ENCODE assay signal across 17 cellular contexts in the genomic region with DNA sequence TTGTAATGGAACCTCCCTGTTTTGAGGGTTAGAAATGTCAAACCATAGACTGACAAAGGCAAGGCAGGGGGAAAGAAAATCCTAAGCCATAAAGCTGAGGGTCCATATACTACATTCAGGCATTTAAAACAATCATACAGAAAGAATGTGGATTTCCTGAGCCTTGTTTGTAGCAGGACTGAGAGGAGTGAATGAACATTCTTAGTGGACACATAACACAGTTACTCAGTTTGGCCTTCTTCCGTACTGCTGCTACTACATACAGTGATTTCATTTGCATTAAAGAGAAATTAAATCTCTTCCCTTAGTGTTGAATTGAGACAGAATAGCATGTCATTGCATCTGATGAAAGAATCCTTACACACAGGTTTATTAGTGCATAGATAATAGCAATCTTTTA. TPM values are rescaled to one million over a fixed set of nuclear protein-coding genes. Genes with fewer than 3 reads are reported as not detected.
DNase-seq lines count a peak whose midpoint lies in the region; ATAC-seq, FAIRE-seq and TF ChIP-seq lines count a peak whose summit lies in the region.
"Had no signal": no experiment of that assay in that cellular context is flagged by ENCODE, and none has a peak within 500 bp of the region (broad histone marks: within the 10 kb centered on the region; RNA-seq: fewer than 3 reads in every experiment).

No MANE protein-coding gene starts in this region.

- H3K4me3 Mint-ChIP-seq in activated CD4-positive, alpha-beta T cell treated with anti-CD3 and anti-CD28 coated beads for 36 hours, result peak overlapping the region; percentile 18
- H3K4me3 Mint-ChIP-seq in activated naive CD8-positive, alpha-beta T cell treated with anti-CD3 and anti-CD28 coated beads, Interleukin-2, amount 50 U/mL, for 24 hours, result peak overlapping the region; percentile 90
- H3K4me3 Mint-ChIP-seq in neural crest cell (peak overlapping the region; percentile 50), immature natural killer cell (peak overlapping the region in 1 of 5 donors; percentile 1)

- peaks cover 36% of the 10 kb centered on the region for H3K4me1 Mint-ChIP-seq in activated CD4-positive, alpha-beta T cell treated with anti-CD3 and anti-CD28 coated beads for 36 hours
- peaks cover 54% of the 10 kb centered on the region for H3K4me1 Mint-ChIP-seq in activated naive CD8-positive, alpha-beta T cell treated with anti-CD3 and anti-CD28 coated beads, Interleukin-2, amount 50 U/mL, for 24 hours
- peaks cover 28% of the 10 kb centered on the region for H3K4me1 Mint-ChIP-seq in neural crest cell
- peaks cover 18 to 23% of the 10 kb centered on the region in 2 donors for H3K4me1 Mint-ChIP-seq in immature natural killer cell

- H3K9me3 Mint-ChIP-seq in activated CD4-positive, alpha-beta T cell treated with anti-CD3 and anti-CD28 coated beads for 36 hours (ENCODE audit: low read depth), result no peaks in the 10 kb centered on the region
- no peaks in the 10 kb centered on the region for H3K9me3 Mint-ChIP-seq in activated naive CD8-positive, alpha-beta T cell treated with anti-CD3 and anti-CD28 coated beads, Interleukin-2, amount 50 U/mL, for 24 hours
- H3K9me3 Mint-ChIP-seq in neural crest cell (no peaks in the 10 kb centered on the region), immature natural killer cell (peaks cover 0 to 9% (median under 1%) of the 10 kb centered on the region in 6 donors)
- H3K9me3 Mint-ChIP-seq: GM23338 had no signal

- peaks cover 3% of the 10 kb centered on the region for H3K27me3 Mint-ChIP-seq in activated CD4-positive, alpha-beta T cell treated with anti-CD3 and anti-CD28 coated beads for 36 hours
- H3K27me3 Mint-ChIP-seq in activated naive CD8-positive, alpha-beta T cell treated with anti-CD3 and anti-CD28 coated beads, Interleukin-2, amount 50 U/mL, for 24 hours, result peaks cover 3% of the 10 kb centered on the region
- H3K27me3 Mint-ChIP-seq in neural crest cell (ENCODE audit: low read depth) (no peaks in the 10 kb centered on the region), immature natural killer cell (ENCODE audit: low read depth in 3 of 3) (peaks cover 3 to 13% (median 6%) of the 10 kb centered on the region in 3 donors)

- no peak for DNase-seq in activated CD4-positive, alpha-beta T cell treated with anti-CD3 and anti-CD28 coated beads for 36 hours
- no peak for DNase-seq in activated CD4-positive, alpha-beta T cell treated with anti-CD3 and anti-CD28 coated beads for 1 hour
- DNase-seq in GM12891 (ENCODE audit: insufficient read length, low spot score) (no peak), neural crest cell (ENCODE audit: low read depth, low spot score) (no peak), RKO (ENCODE audit: low spot score) (no peak), immature natural killer cell (no peak)
- DNase-seq in activated naive CD8-positive, alpha-beta T cell treated with anti-CD3 and anti-CD28 coated beads, Interleukin-2, amount 50 U/mL, for 24 hours, result no peak
- DNase-seq: 8988T; C1 segment of cervical spinal cord; DMS153; NCI-H146; NCI-H2227 treated with DMSO at 0.1 percent for 48 hours; NCI-H526 treated with DMSO at 0.1 percent for 48 hours; NK-92 treated with Interleukin-12 subunit alpha and Interleukin-12 subunit beta, amount 100 ng/mL, for 24 hours had no signal

- CTCF ChIA-PET in activated CD4-positive, alpha-beta T cell treated with anti-CD3 and anti-CD28 coated beads for 36 hours (lab: Charles Lee), result interaction anchor here (0.7 kb wide), 1 partner anchor 99 kb away, joined by 3 read pairs; no protein-coding TSS in a partner anchor

- H3K36me3 Mint-ChIP-seq in activated CD4-positive, alpha-beta T cell treated with anti-CD3 and anti-CD28 coated beads for 36 hours (ENCODE audit: low read depth), result peaks cover 16% of the 10 kb centered on the region
- H3K36me3 Mint-ChIP-seq in activated naive CD8-positive, alpha-beta T cell treated with anti-CD3 and anti-CD28 coated beads, Interleukin-2, amount 50 U/mL, for 24 hours (ENCODE audit: low read depth), result peaks cover 24% of the 10 kb centered on the region
- H3K36me3 Mint-ChIP-seq in neural crest cell (ENCODE audit: low read depth), result peaks cover 4% of the 10 kb centered on the region
- peaks cover 3 to 13% (median 10%) of the 10 kb centered on the region in 3 donors for H3K36me3 Mint-ChIP-seq in immature natural killer cell

- POLR2A ChIA-PET in activated CD4-positive, alpha-beta T cell treated with anti-CD3 and anti-CD28 coated beads for 36 hours (lab: Charles Lee), result no interaction called here

- no peak for TF ChIP-seq POLR2A in GM12891 (IDR thresholded peaks at IDR 0.05; ENCODE audit: low read depth, low read length)

- intact Hi-C loops in activated CD4-positive, alpha-beta T cell treated with anti-CD3 and anti-CD28 coated beads for 36 hours (cut with DNase I, micrococcal nuclease), result loop anchor here (10.0 kb wide), 2 partner anchors 262 to 1008 kb away; a partner anchor contains a TSS

- no peak for ATAC-seq in activated CD4-positive, alpha-beta T cell treated with anti-CD3 and anti-CD28 coated beads for 36 hours
- no peak for ATAC-seq in activated naive CD8-positive, alpha-beta T cell treated with anti-CD3 and anti-CD28 coated beads, Interleukin-2, amount 50 U/mL, for 24 hours
- no peak for ATAC-seq in GM18909 (IDR thresholded peaks at IDR 0.05; ENCODE audit: poor library complexity, unreplicated experiment)
- ATAC-seq: GM23338 had no signal

- FAIRE-seq in GM12891 (lab: Jason Lieb, UNC), result peak; percentile 28
- FAIRE-seq: HTR-8/SVneo had no signal

- no peak for TF ChIP-seq CTCF in neural crest cell (conservative IDR thresholded peaks at IDR 0.05)

- no peak overlapping the region for H3K27ac Mint-ChIP-seq in activated CD4-positive, alpha-beta T cell treated with anti-CD3 and anti-CD28 coated beads for 36 hours
- H3K27ac Mint-ChIP-seq in activated naive CD8-positive, alpha-beta T cell treated with anti-CD3 and anti-CD28 coated beads, Interleukin-2, amount 50 U/mL, for 24 hours, result no peak overlapping the region
- H3K27ac Mint-ChIP-seq in neural crest cell (ENCODE audit: unreplicated experiment), result no peak overlapping the region
- no peak overlapping the region for H3K27ac Mint-ChIP-seq in immature natural killer cell
- H3K27ac Mint-ChIP-seq: GM23338 had no signal

TF ChIP-seq in GM12891, 5 proteins besides CTCF, POLR2A, EP300 and RAD21:
- TF ChIP-seq TAF1 (IDR thresholded peaks at IDR 0.05; ENCODE audit: low read depth, low read length), result no peak
- no peak for TF ChIP-seq SPI1 (IDR thresholded peaks at IDR 0.05; ENCODE audit: low read depth, low read length)
- no peak for TF ChIP-seq PAX5 (IDR thresholded peaks at IDR 0.05; ENCODE audit: insufficient read depth, low read length, severe bottlenecking)
- no peak for TF ChIP-seq POLR2AphosphoS5 (IDR thresholded peaks at IDR 0.05; ENCODE audit: low read depth, low read length)
- TF ChIP-seq POU2F2 (IDR thresholded peaks at IDR 0.05; ENCODE audit: low read depth, low read length), result no peak

RNA-seq across cellular contexts. Expression of a gene that starts 1.8 kb away (rescaled TPM):
- total RNA-seq in activated CD4-positive, alpha-beta T cell treated with anti-CD3 and anti-CD28 coated beads for 36 hours, result 10 to 100 TPM; 11.9 to 14.3 TPM
- 2.3 TPM for polyA plus RNA-seq in GM12891 (2012; ENCODE audit: low read depth, missing spikeins)
- total RNA-seq in neural crest cell, result 26.4 and 27.9 TPM in 2 replicates
- 1 to 10 TPM in 2 of 3 donors, not detected in 1; 1.3 TPM for polyA plus RNA-seq in immature natural killer cell

RNA-seq across cellular contexts. Expression of a gene that starts 42.3 kb away (rescaled TPM):
- 1 to 10 TPM; 2.1 to 2.3 TPM for total RNA-seq in activated CD4-positive, alpha-beta T cell treated with anti-CD3 and anti-CD28 coated beads for 36 hours
- polyA plus RNA-seq in GM12891 (2012; ENCODE audit: low read depth, missing spikeins), result 0.30 TPM
- total RNA-seq in neural crest cell, result 6.9 and 10.0 TPM in 2 replicates
- polyA plus RNA-seq in immature natural killer cell, result not detected
